Comparison of ENCODE assay signal across 8 cellular contexts in genomic region chr22:44667829-44668189, GRCh38. TPM values are rescaled to one million over a fixed set of nuclear protein-coding genes. Genes with fewer than 3 reads are reported as not detected.
DNase-seq lines count a peak whose midpoint lies in the region; ATAC-seq and TF ChIP-seq lines count a peak whose summit lies in the region.

No MANE protein-coding gene starts in this region.

- no peaks in the 10 kb centered on the region for H3K9me3 Mint-ChIP-seq in CD4-positive, alpha-beta memory T cell

- TF ChIP-seq POLR2A in gastroesophageal sphincter (IDR thresholded peaks at IDR 0.05), result no peak

- H3K4me1 ChIP-seq in CD4-positive, alpha-beta memory T cell (ENCODE audit: insufficient read depth, low read length), result peaks cover 73% of the 10 kb centered on the region
- H3K4me1 ChIP-seq in gastroesophageal sphincter, result peaks cover 0 to 54% (median 4%) of the 10 kb centered on the region in 3 donors

- no peak for TF ChIP-seq CTCF in gastroesophageal sphincter (IDR thresholded peaks at IDR 0.05)

- intact Hi-C loops in CD4-positive, alpha-beta memory T cell (cut with micrococcal nuclease), result loop anchor here (1.0 to 5.0 kb wide), 3 partner anchors 17 to 486 kb away; partner anchors contain the start of genes PARVG and PRR5

- H3K4me3 Mint-ChIP-seq in CD4-positive, alpha-beta memory T cell, result peak overlapping the region; percentile 82 to 89 (median 84)

- H3K27me3 ChIP-seq in CD4-positive, alpha-beta memory T cell (ENCODE audit: insufficient read depth, low read length), result no peaks in the 10 kb centered on the region
- peaks cover 32% of the 10 kb centered on the region for H3K27me3 ChIP-seq in gastroesophageal sphincter

- WGBS in gastroesophageal sphincter (ENCODE audit: low coverage in 1 of 2), 2 donors, result 10 to 53% methylated on average over 2 to 5 of the region's 8 CpGs

- POLR2A ChIA-PET in CD4-positive, alpha-beta memory T cell (lab: Charles Lee; ENCODE audit: partially characterized antibody), result interaction anchor here (1.0 to 3.6 kb wide), 3 partner anchors 17 to 713 kb away, joined by 3 to 18 read pairs (median 7); partner anchors contain the start of gene SAMM50

- no peaks in the 10 kb centered on the region for H3K27me3 Mint-ChIP-seq in CD4-positive, alpha-beta memory T cell

- H3K36me3 ChIP-seq in CD4-positive, alpha-beta memory T cell (ENCODE audit: insufficient read depth, low read length), result no peaks in the 10 kb centered on the region
- no peaks in the 10 kb centered on the region for H3K36me3 ChIP-seq in gastroesophageal sphincter

- no peak for TF ChIP-seq EP300 in gastroesophageal sphincter (IDR thresholded peaks at IDR 0.05)

- no peaks in the 10 kb centered on the region for H3K9me3 ChIP-seq in CD4-positive, alpha-beta memory T cell (ENCODE audit: control insufficient read depth in 1 of 2, low read length in 2 of 2)
- no peaks in the 10 kb centered on the region for H3K9me3 ChIP-seq in gastroesophageal sphincter

- peaks cover 0 to 4% of the 10 kb centered on the region in 2 donors for H3K36me3 Mint-ChIP-seq in CD4-positive, alpha-beta memory T cell

- ATAC-seq in gastroesophageal sphincter, result no peak
- no peak for ATAC-seq in HG03460 (IDR thresholded peaks at IDR 0.05; ENCODE audit: unreplicated experiment)
- no peak for ATAC-seq in GM18873 (IDR thresholded peaks at IDR 0.05; ENCODE audit: low FRiP score, unreplicated experiment)

- H3K4me3 ChIP-seq in CD4-positive, alpha-beta memory T cell (ENCODE audit: low read length in 2 of 2), result peak overlapping the region; percentile 29 to 55
- H3K4me3 ChIP-seq in gastroesophageal sphincter, result peak overlapping the region in 1 of 2 donors; percentile 69
- peak overlapping the region; percentile 38 to 63 (median 51) for H3K4me3 ChIP-seq in skin epidermis

- H3K27ac ChIP-seq in CD4-positive, alpha-beta memory T cell (ENCODE audit: low read depth, low read length), result peak overlapping the region; percentile 80
- H3K27ac ChIP-seq in gastroesophageal sphincter (peak overlapping the region in 3 of 4 donors; percentile 48 to 76 (median 75)), skin epidermis (peak overlapping the region in 20 of 21 experiments; percentile 75 to 95 (median 88))

- peak; percentile 82 to 93 (median 85) for DNase-seq in CD4-positive, alpha-beta memory T cell
- DNase-seq in activated CD8-positive, alpha-beta memory T cell treated with anti-CD3 and anti-CD28 coated beads for 4 hours (ENCODE audit: low read depth in 2 of 2), result peak; percentile 32 to 35
- no peak for DNase-seq in NCI-H1092 treated with DMSO at 0.1 percent for 48 hours (lab: John Stamatoyannopoulos, UW)
- DNase-seq in AG08395 (ENCODE audit: low spot score), result no peak

- H3K4me1 Mint-ChIP-seq in CD4-positive, alpha-beta memory T cell, result peaks cover 38 to 77% (median 59%) of the 10 kb centered on the region in 4 donors

- CTCF ChIA-PET in CD4-positive, alpha-beta memory T cell (lab: Charles Lee; ENCODE audit: partially characterized antibody), result interaction anchor here (1.0 to 6.4 kb wide), 3 partner anchors 13 to 18 kb away, joined by 4 to 51 read pairs (median 46); no protein-coding TSS in a partner anchor

- peak overlapping the region; percentile 87 to 94 (median 90) for H3K27ac Mint-ChIP-seq in CD4-positive, alpha-beta memory T cell

RNA-seq across cellular contexts. Expression of gene PRR5, which starts 34.2 kb away (rescaled TPM):
- 10 to 100 TPM; 45.9 to 46.5 TPM for total RNA-seq in CD4-positive, alpha-beta memory T cell
- 10 to 100 TPM; 45.1 to 74.0 TPM for polyA plus RNA-seq in CD4-positive, alpha-beta memory T cell
- total RNA-seq in gastroesophageal sphincter, result 1 to 10 TPM; 4.2 to 9.8 (median 7.1) TPM

Comparison
In these comparisons a context has a peak if more than half of its experiments do, and no peak if none do; other contexts are left out.
1. DNase-seq: peak in CD4-positive, alpha-beta memory T cell (5 of 5) and activated CD8-positive, alpha-beta memory T cell treated with anti-CD3 and anti-CD28 coated beads for 4 hours (2 of 2); none in NCI-H1092 treated with DMSO at 0.1 percent for 48 hours (single experiment) and AG08395 (single experiment).
2. RNA of gene PRR5, which starts 34.2 kb away (total RNA-seq): 45.9 to 46.5 TPM in CD4-positive, alpha-beta memory T cell; 4.2 to 9.8 TPM in gastroesophageal sphincter; every median in the first group is over 4 times any median in the second.
3. Peak in every context shown above with its lines, with median percentiles within 50 percentile points of each other: H3K27ac ChIP-seq.